Comparison of ENCODE assay signal across 1 cellular context in the genomic region with DNA sequence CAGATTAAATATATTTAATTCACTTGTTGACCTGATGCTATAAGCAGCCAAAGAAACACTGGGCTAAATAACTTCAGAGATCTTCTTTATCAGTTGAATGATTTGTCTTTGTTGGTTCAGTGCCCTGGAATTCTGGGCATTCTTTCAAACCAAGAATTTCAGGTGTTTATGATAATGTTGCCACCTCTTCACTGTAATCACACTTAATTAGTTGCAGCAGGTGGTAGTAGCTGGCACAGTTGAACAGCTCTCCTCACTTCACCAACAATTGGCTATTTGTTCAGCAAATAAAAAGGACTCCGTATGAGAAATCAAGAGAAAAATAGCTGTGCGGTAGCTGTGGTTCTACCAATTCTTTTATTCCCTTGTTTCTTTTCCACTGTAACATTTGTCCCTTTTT.
TF ChIP-seq lines count a peak whose summit lies in the region.

No MANE protein-coding gene starts in this region.

TF ChIP-seq in Ishikawa, 13 proteins besides CTCF, POLR2A, EP300 and RAD21 (continued from another document):
- no peak for TF ChIP-seq CEBPB (IDR thresholded peaks at IDR 0.05)
